ENCODE assay signal across 1 cellular context in the genomic region with DNA sequence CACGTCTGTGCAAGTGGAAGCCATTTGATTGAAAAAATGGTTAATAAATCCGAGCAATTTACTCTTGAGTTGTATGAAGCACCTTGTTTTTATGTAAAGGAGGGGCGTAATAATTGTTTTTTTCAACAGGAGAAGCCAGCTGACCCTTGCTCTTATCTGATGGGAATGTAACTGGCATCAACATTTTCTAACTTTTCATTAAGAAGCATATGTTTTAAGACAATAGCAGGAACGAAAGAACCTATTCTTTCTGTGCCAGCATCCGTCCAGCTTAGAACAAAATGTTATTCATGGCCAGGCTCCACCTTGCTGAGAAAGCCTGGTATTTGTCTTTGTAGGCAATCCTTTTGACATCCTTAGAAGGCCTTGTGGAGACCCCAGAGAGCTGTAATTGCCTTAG.
TF ChIP-seq lines count a peak whose summit lies in the region.

No MANE protein-coding gene starts in this region.

TF ChIP-seq in endothelial cell of umbilical vein, 7 proteins besides CTCF, POLR2A, EP300 and RAD21 (continued from another document):
- TF ChIP-seq, protein P1, sequence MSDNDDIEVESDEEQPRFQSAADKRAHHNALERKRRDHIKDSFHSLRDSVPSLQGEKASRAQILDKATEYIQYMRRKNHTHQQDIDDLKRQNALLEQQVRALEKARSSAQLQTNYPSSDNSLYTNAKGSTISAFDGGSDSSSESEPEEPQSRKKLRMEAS (IDR thresholded peaks at IDR 0.05; ENCODE audit: insufficient read depth, insufficient read length) = no peak
- TF ChIP-seq FOS (IDR thresholded peaks at IDR 0.05; ENCODE audit: borderline replicate concordance, insufficient read depth, low read length) = no peak
TF ChIP-seq in endothelial cell of umbilical vein: peak in this region for 0.
